9 cellular contexts compared by ENCODE assay signal in the genomic region with DNA sequence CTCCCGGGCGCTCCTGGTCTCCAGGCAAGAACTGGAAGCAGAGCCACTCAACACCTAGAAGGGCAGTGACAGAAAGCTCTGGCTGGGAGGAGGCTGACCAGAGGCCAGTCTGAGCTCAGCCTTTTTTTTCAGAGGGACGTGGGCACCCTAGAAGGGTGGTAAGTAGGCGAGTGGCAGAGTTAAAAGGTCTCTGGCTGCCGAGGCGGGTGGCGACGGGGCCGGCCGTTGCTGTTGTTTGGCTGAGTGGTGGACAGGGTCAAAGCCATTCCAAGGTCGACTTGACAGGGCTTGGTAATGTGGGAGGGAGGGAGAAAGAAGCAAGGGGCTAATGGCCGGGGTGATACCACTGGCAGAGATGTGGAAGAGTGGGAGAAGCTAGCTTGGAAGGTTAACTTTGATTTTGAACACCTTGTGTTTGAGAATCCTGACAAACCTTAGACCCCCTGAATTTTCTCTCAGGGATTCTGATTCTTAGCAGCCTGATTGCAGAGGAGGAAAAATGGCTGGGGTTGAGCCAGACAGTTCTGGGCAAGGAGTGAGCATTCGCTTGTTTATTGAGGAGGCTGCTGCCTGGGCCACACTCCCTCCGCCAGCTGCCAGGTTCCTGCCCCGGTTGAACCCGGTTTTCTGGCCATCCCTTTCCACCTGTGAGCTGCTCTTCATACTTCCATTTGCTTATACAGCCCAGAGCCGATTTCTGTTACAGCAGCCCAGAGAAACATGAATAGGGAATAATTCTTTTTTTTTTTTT. TPM values are rescaled to one million over a fixed set of nuclear protein-coding genes. Genes with fewer than 3 reads are reported as not detected.
A peak's percentile ranks its signal among the peaks of the same experiment; 100 is the strongest.
DNase-seq lines count a peak whose midpoint lies in the region; ATAC-seq and TF ChIP-seq lines count a peak whose summit lies in the region.
"Had no signal": no experiment of that assay in that cellular context is flagged by ENCODE, and none has a peak within 500 bp of the region (broad histone marks: within the 10 kb centered on the region; RNA-seq: fewer than 3 reads in every experiment).

No MANE protein-coding gene starts in this region.

- H3K9ac ChIP-seq in parathyroid adenoma, result peak overlapping the region; percentile 53

- no peak for ATAC-seq in HG03108 (IDR thresholded peaks at IDR 0.05; ENCODE audit: unreplicated experiment)

- H3K4me1 ChIP-seq in SJSA1 (replicated peaks) (peaks cover 7% of the 10 kb centered on the region), parathyroid adenoma (no peaks in the 10 kb centered on the region)

- peak overlapping the region; percentile 72 for H2AFZ ChIP-seq in parathyroid adenoma

- H3K9me3 ChIP-seq in SJSA1 (replicated peaks) (no peaks in the 10 kb centered on the region), parathyroid adenoma (ENCODE audit: control insufficient read depth, low read length) (no peaks in the 10 kb centered on the region)

- TF ChIP-seq CTCF in fibroblast of the aortic adventitia (IDR thresholded peaks at IDR 0.05; ENCODE audit: insufficient read depth, low read length), result no peak
- TF ChIP-seq CTCF in parathyroid adenoma (IDR thresholded peaks at IDR 0.05), result no peak

- H3K27ac ChIP-seq in SJSA1 (no peak overlapping the region), parathyroid adenoma (peak overlapping the region; percentile 93)

- H3K27me3 ChIP-seq in SJSA1 (replicated peaks) (no peaks in the 10 kb centered on the region), parathyroid adenoma (ENCODE audit: control insufficient read depth, insufficient read depth, low read length) (no peaks in the 10 kb centered on the region)

- H3K36me3 ChIP-seq in SJSA1 (no peaks in the 10 kb centered on the region), parathyroid adenoma (ENCODE audit: control insufficient read depth, insufficient read depth, low read length) (no peaks in the 10 kb centered on the region)

- DNase-seq in SJSA1 (ENCODE audit: low read depth in 1 of 2, low spot score in 2 of 2) (no peak), fibroblast of the aortic adventitia (ENCODE audit: low read depth) (no peak), NCI-H2227 (lab: John Stamatoyannopoulos, UW; ENCODE audit: unreplicated experiment) (no peak)
- no peak for DNase-seq in stimulated activated CD4-positive, alpha-beta T cell treated with anti-CD3 and anti-CD28 coated beads, Interleukin-4, amount 100 ng/mL, for 4 hours
- no peak for DNase-seq in activated CD4-positive, CD25-positive, alpha-beta regulatory T cell (lab: John Stamatoyannopoulos, UW)

- no peaks in the 10 kb centered on the region for H3K79me2 ChIP-seq in parathyroid adenoma

- H3K4me2 ChIP-seq in parathyroid adenoma (ENCODE audit: low read length), result peak overlapping the region; percentile 98

- H3K4me3 ChIP-seq in GM08714 (ENCODE audit: low read length) (peak overlapping the region; percentile 61; the same call in 1 of the 2 replicates), SJSA1 (peak overlapping the region; percentile 42), fibroblast of the aortic adventitia (ENCODE audit: low read depth, low read length) (peak overlapping the region; percentile 71), parathyroid adenoma (ENCODE audit: low read depth, low read length) (peak overlapping the region; percentile 87)

RNA-seq across cellular contexts. Expression of gene SYCE3, which starts 0.9 kb away (rescaled TPM):
- total RNA-seq in SJSA1 (2014; rRNA removed; shearing (Covaris generic)), result not detected in 2 replicates
- not detected in 2 replicates for total RNA-seq in fibroblast of the aortic adventitia (ENCODE audit: low replicate concordance)
- total RNA-seq: LHCN-M2 had no signal

RNA-seq across cellular contexts. Expression of gene CPT1B, which starts 14.6 kb away (rescaled TPM):
- 1.7 and 2.5 TPM in 2 replicates for total RNA-seq in SJSA1 (2014; rRNA removed; shearing (Covaris generic))
- total RNA-seq in fibroblast of the aortic adventitia (ENCODE audit: low replicate concordance), result 1.1 TPM in 1 of 2 replicates, not detected in the other

RNA-seq across cellular contexts. Expression of gene KLHDC7B, which starts 17.9 kb away (rescaled TPM):
- total RNA-seq in SJSA1 (2014; rRNA removed; shearing (Covaris generic)), result 0.11 and 0.66 TPM in 2 replicates
- total RNA-seq in fibroblast of the aortic adventitia (ENCODE audit: low replicate concordance), result 1.1 and 2.4 TPM in 2 replicates
- total RNA-seq: LHCN-M2 had no signal

RNA-seq across cellular contexts. Expression of gene CHKB, which starts 19.1 kb away (rescaled TPM):
- 26.5 and 47.8 TPM in 2 replicates for total RNA-seq in SJSA1 (2014; rRNA removed; shearing (Covaris generic))
- total RNA-seq in fibroblast of the aortic adventitia (ENCODE audit: low replicate concordance), result 20.2 and 27.5 TPM in 2 replicates

RNA-seq across cellular contexts. Expression of gene TYMP, which starts 33.8 kb away (rescaled TPM):
- 3.2 and 12.6 TPM in 2 replicates for total RNA-seq in SJSA1 (2014; rRNA removed; shearing (Covaris generic))
- total RNA-seq in fibroblast of the aortic adventitia (ENCODE audit: low replicate concordance), result 22.7 and 23.7 TPM in 2 replicates
